ENCODE assay signal across 1 cellular context in genomic region chr1:6897138-6897537, GRCh38.
TF ChIP-seq lines count a peak whose summit lies in the region.

No MANE protein-coding gene starts in this region.

TF ChIP-seq in H1, 55 proteins besides CTCF, POLR2A, EP300 and RAD21 (continued from another document):
- TF ChIP-seq CHD7 (IDR thresholded peaks at IDR 0.05; ENCODE audit: insufficient replicate concordance, low read length), result no peak
- TF ChIP-seq TAF1 (IDR thresholded peaks at IDR 0.05; ENCODE audit: low read depth, low read length), result no peak
- no peak for TF ChIP-seq EZH2 (IDR thresholded peaks at IDR 0.05; ENCODE audit: low read depth, low read length, severe bottlenecking)
- TF ChIP-seq KDM5A (IDR thresholded peaks at IDR 0.05; ENCODE audit: low read length), result no peak
- no peak for TF ChIP-seq HDAC6 (IDR thresholded peaks at IDR 0.05; ENCODE audit: low read depth, low read length)
TF ChIP-seq in H1: peak in this region for 0.
